Comparison of ENCODE assay signal across 1 cellular context in genomic region chr7:36389371-36390198, GRCh38.
TF ChIP-seq lines count a peak whose summit lies in the region.

Gene ANLN (plus strand): TSS chr7:36389862. CDS start chr7:36390027, 165 bp downstream.

TF ChIP-seq in A549, 52 proteins besides CTCF, POLR2A, EP300 and RAD21 (continued from another document):
- peak; percentile 91 for TF ChIP-seq E2F6 (IDR thresholded peaks at IDR 0.05; ENCODE audit: borderline replicate concordance, low read depth)
- TF ChIP-seq CEBPB (IDR thresholded peaks at IDR 0.05): peak; percentile 75 to 95; a peak in 3 of 4 replicates
- TF ChIP-seq NFE2L2 (conservative IDR thresholded peaks at IDR 0.05; ENCODE audit: low read length): no peak
